ENCODE assay signal across 26 cellular contexts in the genomic region with DNA sequence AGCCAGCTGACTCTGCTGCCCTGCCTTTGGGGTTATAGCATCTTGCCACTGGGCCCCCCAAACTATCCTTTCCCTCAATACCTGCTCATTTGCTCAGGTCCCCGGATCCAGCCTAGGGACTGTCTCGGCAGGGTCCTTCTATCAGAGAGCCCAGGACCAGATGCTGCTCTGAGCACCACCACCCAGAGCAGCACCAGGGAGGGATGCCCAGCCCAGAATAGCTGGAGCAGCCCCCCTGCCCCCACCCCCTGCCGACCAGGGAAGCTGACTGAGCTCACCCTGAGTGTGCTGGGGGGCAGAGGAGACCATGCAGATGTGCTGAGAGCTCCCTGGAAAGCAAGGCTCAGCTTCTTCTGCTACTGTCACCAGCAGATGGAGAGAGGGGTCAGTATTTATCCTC.
"Had no signal": no experiment of that assay in that cellular context is flagged by ENCODE, and none has a peak within 500 bp of the region (broad histone marks: within the 10 kb centered on the region; RNA-seq: fewer than 3 reads in every experiment).

No MANE protein-coding gene starts in this region.

- H3K9me3 ChIP-seq: colonic mucosa, gastrocnemius medialis, gastroesophageal sphincter had no signal

- FAIRE-seq: colon, endometrium, endothelial cell of umbilical vein, frontal cortex had no signal

- H3K36me3 ChIP-seq: colonic mucosa, esophagus squamous epithelium, gastrocnemius medialis, gastroesophageal sphincter, heart left ventricle, heart right ventricle had no signal

- H3K27me3 ChIP-seq: colonic mucosa, esophagus squamous epithelium, foreskin keratinocyte, gastrocnemius medialis, gastroesophageal sphincter had no signal

- DNase-seq: colonic mucosa; cortex of kidney; dermis blood vessel endothelial cell; dorsolateral prefrontal cortex; effector CD4-positive, alpha-beta T cell; effector CD8-positive, alpha-beta T cell; effector memory CD4-positive, alpha-beta T cell; effector memory CD8-positive, alpha-beta T cell; endodermal cell; erythroblast; esophagus squamous epithelium; foreskin fibroblast; foreskin keratinocyte; foreskin melanocyte; gastrocnemius medialis; glutamatergic neuron; head of caudate nucleus; heart left ventricle; heart right ventricle had no signal

- H3K4me1 ChIP-seq: colonic mucosa, esophagus squamous epithelium, foreskin keratinocyte, gastrocnemius medialis, gastroesophageal sphincter, heart left ventricle, heart right ventricle had no signal

- H3K27ac ChIP-seq: colonic mucosa, coronary artery, dorsolateral prefrontal cortex, epithelial cell of prostate, esophagus squamous epithelium, foreskin keratinocyte, gastrocnemius medialis, gastroesophageal sphincter, heart left ventricle, heart right ventricle had no signal

- H3K4me3 ChIP-seq: colonic mucosa, coronary artery, dorsolateral prefrontal cortex, esophagus squamous epithelium, gastrocnemius medialis, gastroesophageal sphincter, heart left ventricle, heart right ventricle had no signal
